Comparison of ENCODE assay signal across 1 cellular context in the genomic region with DNA sequence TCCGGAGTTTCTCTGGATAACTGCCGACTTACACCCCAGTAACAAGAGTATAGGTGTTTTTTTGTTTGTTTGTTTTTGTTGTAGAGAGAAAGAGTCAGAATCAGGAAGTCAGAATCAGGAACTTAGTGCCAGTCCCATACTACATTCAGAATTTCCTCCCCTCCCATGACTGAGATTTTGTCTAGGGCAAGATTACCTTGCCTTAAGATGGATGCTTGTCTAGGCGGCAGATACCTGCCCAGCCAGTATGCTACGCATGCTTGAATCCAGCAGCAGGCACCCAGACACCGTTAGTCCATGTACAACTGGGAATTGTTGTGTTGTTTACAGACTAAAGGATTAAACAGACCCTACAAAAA.
TF ChIP-seq lines count a peak whose summit lies in the region.

No MANE protein-coding gene starts in this region.

TF ChIP-seq in HepG2, 621 proteins besides CTCF, POLR2A, EP300 and RAD21 (continued from another document):
- TF ChIP-seq KDM5A (IDR thresholded peaks at IDR 0.05; ENCODE audit: borderline replicate concordance, low read length) (no peak; the same call in 1 of the 2 replicates), ZNF230 (CRISPR knock-in tag; IDR thresholded peaks at IDR 0.05) (no peak), SCMH1 (CRISPR knock-in tag; IDR thresholded peaks at IDR 0.05; ENCODE audit: borderline replicate concordance) (no peak), NFIC (IDR thresholded peaks at IDR 0.05; ENCODE audit: low read length) (peak; percentile 36; the same call in 1 of the 2 replicates), ZC3H4 (CRISPR knock-in tag; IDR thresholded peaks at IDR 0.05; ENCODE audit: borderline replicate concordance) (0 out of 2 replicates have a peak, but pooled peaks have one; percentile 28), ZNF431 (CRISPR knock-in tag; IDR thresholded peaks at IDR 0.05; ENCODE audit: borderline replicate concordance, low read depth) (no peak), RBFOX2 (IDR thresholded peaks at IDR 0.05; ENCODE audit: low read depth, low read length) (peak; percentile 4), ZNF660 (CRISPR knock-in tag; IDR thresholded peaks at IDR 0.05; ENCODE audit: borderline replicate concordance, low read depth) (no peak), ZNF816 (CRISPR knock-in tag; IDR thresholded peaks at IDR 0.05; ENCODE audit: borderline replicate concordance) (0 out of 2 replicates have a peak, but pooled peaks have one; percentile 53), ZNF510 (CRISPR knock-in tag; IDR thresholded peaks at IDR 0.05; ENCODE audit: low read depth) (no peak), ZSCAN25 (CRISPR knock-in tag; IDR thresholded peaks at IDR 0.05) (no peak), FOXA3 (CRISPR knock-in tag; IDR thresholded peaks at IDR 0.05) (0 out of 2 replicates have a peak, but pooled peaks have one; percentile 2), ZEB1 (IDR thresholded peaks at IDR 0.05; ENCODE audit: insufficient replicate concordance, low read depth) (no peak)
- TF ChIP-seq, protein P1, sequence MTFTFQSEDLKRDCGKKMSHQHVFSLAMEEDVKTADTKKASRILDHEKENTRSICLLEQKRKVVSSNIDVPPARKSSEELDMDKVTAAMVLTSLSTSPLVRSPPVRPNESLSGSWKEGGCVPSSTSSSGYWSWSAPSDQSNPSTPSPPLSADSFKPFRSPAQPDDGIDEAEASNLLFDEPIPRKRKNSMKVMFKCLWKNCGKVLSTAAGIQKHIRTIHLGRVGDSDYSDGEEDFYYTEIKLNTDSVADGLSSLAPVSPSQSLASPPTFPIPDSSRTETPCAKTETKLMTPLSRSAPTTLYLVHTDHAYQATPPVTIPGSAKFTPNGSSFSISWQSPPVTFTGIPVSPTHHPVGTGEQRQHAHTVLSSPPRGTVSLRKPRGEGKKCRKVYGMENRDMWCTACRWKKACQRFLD (CRISPR knock-in tag; IDR thresholded peaks at IDR 0.05; ENCODE audit: borderline replicate concordance) = no peak
- TF ChIP-seq, protein P2, sequence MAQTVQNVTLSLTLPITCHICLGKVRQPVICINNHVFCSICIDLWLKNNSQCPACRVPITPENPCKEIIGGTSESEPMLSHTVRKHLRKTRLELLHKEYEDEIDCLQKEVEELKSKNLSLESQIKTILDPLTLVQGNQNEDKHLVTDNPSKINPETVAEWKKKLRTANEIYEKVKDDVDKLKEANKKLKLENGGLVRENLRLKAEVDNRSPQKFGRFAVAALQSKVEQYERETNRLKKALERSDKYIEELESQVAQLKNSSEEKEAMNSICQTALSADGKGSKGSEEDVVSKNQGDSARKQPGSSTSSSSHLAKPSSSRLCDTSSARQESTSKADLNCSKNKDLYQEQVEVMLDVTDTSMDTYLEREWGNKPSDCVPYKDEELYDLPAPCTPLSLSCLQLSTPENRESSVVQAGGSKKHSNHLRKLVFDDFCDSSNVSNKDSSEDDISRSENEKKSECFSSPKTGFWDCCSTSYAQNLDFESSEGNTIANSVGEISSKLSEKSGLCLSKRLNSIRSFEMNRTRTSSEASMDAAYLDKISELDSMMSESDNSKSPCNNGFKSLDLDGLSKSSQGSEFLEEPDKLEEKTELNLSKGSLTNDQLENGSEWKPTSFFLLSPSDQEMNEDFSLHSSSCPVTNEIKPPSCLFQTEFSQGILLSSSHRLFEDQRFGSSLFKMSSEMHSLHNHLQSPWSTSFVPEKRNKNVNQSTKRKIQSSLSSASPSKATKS (CRISPR knock-in tag; IDR thresholded peaks at IDR 0.05) = no peak
- TF ChIP-seq, protein P3, sequence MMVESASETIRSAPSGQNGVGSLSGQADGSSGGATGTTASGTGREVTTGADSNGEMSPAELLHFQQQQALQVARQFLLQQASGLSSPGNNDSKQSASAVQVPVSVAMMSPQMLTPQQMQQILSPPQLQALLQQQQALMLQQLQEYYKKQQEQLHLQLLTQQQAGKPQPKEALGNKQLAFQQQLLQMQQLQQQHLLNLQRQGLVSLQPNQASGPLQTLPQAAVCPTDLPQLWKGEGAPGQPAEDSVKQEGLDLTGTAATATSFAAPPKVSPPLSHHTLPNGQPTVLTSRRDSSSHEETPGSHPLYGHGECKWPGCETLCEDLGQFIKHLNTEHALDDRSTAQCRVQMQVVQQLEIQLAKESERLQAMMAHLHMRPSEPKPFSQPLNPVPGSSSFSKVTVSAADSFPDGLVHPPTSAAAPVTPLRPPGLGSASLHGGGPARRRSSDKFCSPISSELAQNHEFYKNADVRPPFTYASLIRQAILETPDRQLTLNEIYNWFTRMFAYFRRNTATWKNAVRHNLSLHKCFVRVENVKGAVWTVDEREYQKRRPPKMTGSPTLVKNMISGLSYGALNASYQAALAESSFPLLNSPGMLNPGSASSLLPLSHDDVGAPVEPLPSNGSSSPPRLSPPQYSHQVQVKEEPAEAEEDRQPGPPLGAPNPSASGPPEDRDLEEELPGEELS (CRISPR knock-in tag; IDR thresholded peaks at IDR 0.05) = 0 out of 2 replicates have a peak, but pooled peaks have one; percentile 49
- TF ChIP-seq, protein P4, sequence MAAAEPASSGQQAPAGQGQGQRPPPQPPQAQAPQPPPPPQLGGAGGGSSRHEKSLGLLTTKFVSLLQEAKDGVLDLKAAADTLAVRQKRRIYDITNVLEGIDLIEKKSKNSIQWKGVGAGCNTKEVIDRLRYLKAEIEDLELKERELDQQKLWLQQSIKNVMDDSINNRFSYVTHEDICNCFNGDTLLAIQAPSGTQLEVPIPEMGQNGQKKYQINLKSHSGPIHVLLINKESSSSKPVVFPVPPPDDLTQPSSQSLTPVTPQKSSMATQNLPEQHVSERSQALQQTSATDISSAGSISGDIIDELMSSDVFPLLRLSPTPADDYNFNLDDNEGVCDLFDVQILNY (CRISPR knock-in tag; conservative IDR thresholded peaks at IDR 0.05) = no peak
TF ChIP-seq in HepG2: peak in this region for 29.
